ENCODE assay signal across 18 cellular contexts in the genomic region with DNA sequence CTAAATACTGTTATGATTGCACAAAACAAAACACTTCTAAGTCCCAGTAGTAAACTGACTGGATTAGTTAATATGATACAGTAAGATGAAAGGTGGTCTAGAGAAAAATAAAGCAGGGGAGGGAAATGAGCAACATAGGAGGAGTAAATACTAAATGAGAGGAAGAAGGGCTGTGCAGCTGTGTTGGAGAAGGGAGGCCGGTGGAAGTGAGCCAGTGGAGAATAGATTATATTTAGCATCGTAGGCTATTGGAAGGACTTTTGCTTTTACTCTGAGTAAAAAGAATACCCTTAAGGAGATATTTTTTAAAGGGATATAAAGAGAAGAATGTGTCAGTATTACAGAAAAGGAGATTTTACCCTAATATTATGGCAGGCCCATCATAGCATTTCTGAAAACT. TPM values are rescaled to one million over a fixed set of nuclear protein-coding genes. Genes with fewer than 3 reads are reported as not detected.
DNase-seq lines count a peak whose midpoint lies in the region; ATAC-seq lines count a peak whose summit lies in the region.
"Had no signal": no experiment of that assay in that cellular context is flagged by ENCODE, and none has a peak within 500 bp of the region (broad histone marks: within the 10 kb centered on the region; RNA-seq: fewer than 3 reads in every experiment).

No MANE protein-coding gene starts in this region.

- POLR2A ChIA-PET in activated CD4-positive, alpha-beta T cell treated with anti-CD3 and anti-CD28 coated beads for 36 hours (lab: Charles Lee) = no interaction called here
- POLR2A ChIA-PET in activated CD4-positive, alpha-beta T cell treated with anti-CD3 and anti-CD28 coated beads, Interleukin-2, amount 10 ng/mL, durations not matched to agents 7 days and 5 days (lab: Charles Lee) = no interaction called here

- no peaks in the 10 kb centered on the region for H3K27me3 Mint-ChIP-seq in activated CD4-positive, alpha-beta T cell treated with anti-CD3 and anti-CD28 coated beads for 36 hours
- H3K27me3 Mint-ChIP-seq in activated CD4-positive, alpha-beta T cell treated with anti-CD3 and anti-CD28 coated beads, Interleukin-2, amount 10 ng/mL, durations not matched to agents 7 days and 5 days = no peaks in the 10 kb centered on the region
- no peaks in the 10 kb centered on the region for H3K27me3 Mint-ChIP-seq in stimulated activated naive CD8-positive, alpha-beta T cell treated with anti-CD3 and anti-CD28 coated beads, Interleukin-15, Interleukin-2, amounts not matched to agents 100 ng/mL and 50 ng/mL, for 24 hours
- H3K27me3 Mint-ChIP-seq in stimulated activated naive CD8-positive, alpha-beta T cell treated with anti-CD3 and anti-CD28 coated beads, Interleukin-15, amount 100 ng/mL, for 72 hours = no peaks in the 10 kb centered on the region
- H3K27me3 Mint-ChIP-seq: B cell; CD4-positive, CD25-positive, alpha-beta regulatory T cell had no signal

- H3K27ac Mint-ChIP-seq in activated CD4-positive, alpha-beta T cell treated with anti-CD3 and anti-CD28 coated beads for 36 hours = peak overlapping the region; percentile 16
- H3K27ac Mint-ChIP-seq in activated CD4-positive, alpha-beta T cell treated with anti-CD3 and anti-CD28 coated beads, Interleukin-2, amount 10 ng/mL, durations not matched to agents 7 days and 5 days = no peak overlapping the region
- H3K27ac Mint-ChIP-seq in stimulated activated naive CD8-positive, alpha-beta T cell treated with anti-CD3 and anti-CD28 coated beads, Interleukin-15, Interleukin-2, amounts not matched to agents 100 ng/mL and 50 ng/mL, for 24 hours = peak overlapping the region; percentile 42
- no peak overlapping the region for H3K27ac Mint-ChIP-seq in stimulated activated naive CD8-positive, alpha-beta T cell treated with anti-CD3 and anti-CD28 coated beads, Interleukin-15, amount 100 ng/mL, for 72 hours
- H3K27ac Mint-ChIP-seq in stimulated activated effector memory CD8-positive, alpha-beta T cell treated with anti-CD3 and anti-CD28 coated beads, Interleukin-12 subunit alpha, Interleukin-12 subunit beta, amount 100 ng/mL, for 72 hours = peak overlapping the region; percentile 27
- H3K27ac Mint-ChIP-seq: B cell; CD4-positive, CD25-positive, alpha-beta regulatory T cell had no signal

- peaks cover 3% of the 10 kb centered on the region for H3K4me1 Mint-ChIP-seq in activated CD4-positive, alpha-beta T cell treated with anti-CD3 and anti-CD28 coated beads for 36 hours
- H3K4me1 Mint-ChIP-seq in activated CD4-positive, alpha-beta T cell treated with anti-CD3 and anti-CD28 coated beads, Interleukin-2, amount 10 ng/mL, durations not matched to agents 7 days and 5 days = no peaks in the 10 kb centered on the region
- H3K4me1 Mint-ChIP-seq in stimulated activated naive CD8-positive, alpha-beta T cell treated with anti-CD3 and anti-CD28 coated beads, Interleukin-15, Interleukin-2, amounts not matched to agents 100 ng/mL and 50 ng/mL, for 24 hours (ENCODE audit: low read depth) = peaks cover 3% of the 10 kb centered on the region
- H3K4me1 Mint-ChIP-seq in stimulated activated naive CD8-positive, alpha-beta T cell treated with anti-CD3 and anti-CD28 coated beads, Interleukin-15, amount 100 ng/mL, for 72 hours = no peaks in the 10 kb centered on the region
- no peaks in the 10 kb centered on the region for H3K4me1 Mint-ChIP-seq in stimulated activated effector memory CD8-positive, alpha-beta T cell treated with anti-CD3 and anti-CD28 coated beads, Interleukin-12 subunit alpha, Interleukin-12 subunit beta, amount 100 ng/mL, for 72 hours
- H3K4me1 Mint-ChIP-seq: B cell had no signal

- peaks cover 60% of the 10 kb centered on the region for H3K36me3 Mint-ChIP-seq in activated CD4-positive, alpha-beta T cell treated with anti-CD3 and anti-CD28 coated beads for 36 hours (ENCODE audit: low read depth)
- peaks cover 63% of the 10 kb centered on the region for H3K36me3 Mint-ChIP-seq in activated CD4-positive, alpha-beta T cell treated with anti-CD3 and anti-CD28 coated beads, Interleukin-2, amount 10 ng/mL, durations not matched to agents 7 days and 5 days (ENCODE audit: low read depth)
- H3K36me3 Mint-ChIP-seq in stimulated activated naive CD8-positive, alpha-beta T cell treated with anti-CD3 and anti-CD28 coated beads, Interleukin-15, Interleukin-2, amounts not matched to agents 100 ng/mL and 50 ng/mL, for 24 hours (ENCODE audit: low read depth) = peaks cover 58% of the 10 kb centered on the region
- peaks cover 100% of the 10 kb centered on the region for H3K36me3 Mint-ChIP-seq in stimulated activated effector memory CD8-positive, alpha-beta T cell treated with anti-CD3 and anti-CD28 coated beads, Interleukin-12 subunit alpha, Interleukin-12 subunit beta, amount 100 ng/mL, for 72 hours

- H3K9me3 Mint-ChIP-seq in activated CD4-positive, alpha-beta T cell treated with anti-CD3 and anti-CD28 coated beads for 36 hours (ENCODE audit: low read depth) = no peaks in the 10 kb centered on the region
- no peaks in the 10 kb centered on the region for H3K9me3 Mint-ChIP-seq in activated CD4-positive, alpha-beta T cell treated with anti-CD3 and anti-CD28 coated beads, Interleukin-2, amount 10 ng/mL, durations not matched to agents 7 days and 5 days
- H3K9me3 Mint-ChIP-seq in stimulated activated naive CD8-positive, alpha-beta T cell treated with anti-CD3 and anti-CD28 coated beads, Interleukin-15, Interleukin-2, amounts not matched to agents 100 ng/mL and 50 ng/mL, for 24 hours = no peaks in the 10 kb centered on the region
- H3K9me3 Mint-ChIP-seq in stimulated activated naive CD8-positive, alpha-beta T cell treated with anti-CD3 and anti-CD28 coated beads, Interleukin-15, amount 100 ng/mL, for 72 hours = no peaks in the 10 kb centered on the region
- H3K9me3 Mint-ChIP-seq in stimulated activated effector memory CD8-positive, alpha-beta T cell treated with anti-CD3 and anti-CD28 coated beads, Interleukin-12 subunit alpha, Interleukin-12 subunit beta, amount 100 ng/mL, for 72 hours = no peaks in the 10 kb centered on the region
- H3K9me3 Mint-ChIP-seq: CD4-positive, CD25-positive, alpha-beta regulatory T cell had no signal

- CTCF ChIA-PET in activated CD4-positive, alpha-beta T cell treated with anti-CD3 and anti-CD28 coated beads for 36 hours (lab: Charles Lee) = no interaction called here
- CTCF ChIA-PET in activated CD4-positive, alpha-beta T cell treated with anti-CD3 and anti-CD28 coated beads, Interleukin-2, amount 10 ng/mL, durations not matched to agents 7 days and 5 days (lab: Charles Lee) = no interaction called here

- ATAC-seq in activated CD4-positive, alpha-beta T cell treated with anti-CD3 and anti-CD28 coated beads for 36 hours = no peak
- ATAC-seq in stimulated activated naive CD8-positive, alpha-beta T cell treated with anti-CD3 and anti-CD28 coated beads, Interleukin-15, amount 100 ng/mL, for 72 hours = no peak
- ATAC-seq in stimulated activated effector memory CD8-positive, alpha-beta T cell treated with anti-CD3 and anti-CD28 coated beads, Interleukin-12 subunit alpha, Interleukin-12 subunit beta, amount 100 ng/mL, for 72 hours = no peak
- no peak for ATAC-seq in HG02938 (IDR thresholded peaks at IDR 0.05; ENCODE audit: unreplicated experiment)
- no peak for ATAC-seq in HG02588 (IDR thresholded peaks at IDR 0.05; ENCODE audit: unreplicated experiment)

- intact Hi-C loops in activated CD4-positive, alpha-beta T cell treated with anti-CD3 and anti-CD28 coated beads for 36 hours (cut with DNase I, micrococcal nuclease) = loop anchor here in 1 of 2 experiments (1.0 kb wide), 1 partner anchor 10 kb away; no protein-coding TSS in a partner anchor

- H3K4me3 Mint-ChIP-seq in activated CD4-positive, alpha-beta T cell treated with anti-CD3 and anti-CD28 coated beads for 36 hours = no peak overlapping the region
- no peak overlapping the region for H3K4me3 Mint-ChIP-seq in activated CD4-positive, alpha-beta T cell treated with anti-CD3 and anti-CD28 coated beads, Interleukin-2, amount 10 ng/mL, durations not matched to agents 7 days and 5 days
- H3K4me3 Mint-ChIP-seq in stimulated activated naive CD8-positive, alpha-beta T cell treated with anti-CD3 and anti-CD28 coated beads, Interleukin-15, Interleukin-2, amounts not matched to agents 100 ng/mL and 50 ng/mL, for 24 hours = no peak overlapping the region
- no peak overlapping the region for H3K4me3 Mint-ChIP-seq in stimulated activated naive CD8-positive, alpha-beta T cell treated with anti-CD3 and anti-CD28 coated beads, Interleukin-15, amount 100 ng/mL, for 72 hours
- H3K4me3 Mint-ChIP-seq in stimulated activated effector memory CD8-positive, alpha-beta T cell treated with anti-CD3 and anti-CD28 coated beads, Interleukin-12 subunit alpha, Interleukin-12 subunit beta, amount 100 ng/mL, for 72 hours = no peak overlapping the region
- H3K4me3 Mint-ChIP-seq: B cell; CD4-positive, CD25-positive, alpha-beta regulatory T cell had no signal

- DNase-seq in activated CD4-positive, alpha-beta T cell treated with anti-CD3 and anti-CD28 coated beads for 36 hours = no peak
- DNase-seq in activated CD4-positive, alpha-beta T cell treated with anti-CD3 and anti-CD28 coated beads, Interleukin-2, amount 10 ng/mL, durations not matched to agents 7 days and 5 days = no peak
- no peak for DNase-seq in stimulated activated naive CD8-positive, alpha-beta T cell treated with anti-CD3 and anti-CD28 coated beads, Interleukin-15, amount 100 ng/mL, for 72 hours
- no peak for DNase-seq in stimulated activated effector memory CD8-positive, alpha-beta T cell treated with anti-CD3 and anti-CD28 coated beads, Interleukin-12 subunit alpha, Interleukin-12 subunit beta, amount 100 ng/mL, for 72 hours (ENCODE audit: low spot score in 2 of 2)
- no peak for DNase-seq in kidney tubule cell (ENCODE audit: low spot score)
- DNase-seq: CD4-positive, CD25-positive, alpha-beta regulatory T cell; COR-L47; DMS 273 treated with DMSO at 0.1 percent for 48 hours; MV-4-11; NCI-H1417; NCI-H187; NCI-H2107; NCI-H510A; NCI-H748 treated with DMSO at 0.1 percent for 48 hours had no signal

RNA-seq across cellular contexts. Expression of gene WDR75, which starts 12.7 kb away (rescaled TPM):
- total RNA-seq in activated CD4-positive, alpha-beta T cell treated with anti-CD3 and anti-CD28 coated beads for 36 hours = 10 to 100 TPM; 82.1 to 82.3 TPM
- total RNA-seq in activated CD4-positive, alpha-beta T cell treated with anti-CD3 and anti-CD28 coated beads, Interleukin-2, amount 10 ng/mL, durations not matched to agents 7 days and 5 days = 10 to 100 TPM; 47.8 to 49.7 TPM

Comparison
In these comparisons a context has a peak if more than half of its experiments do, and no peak if none do; other contexts are left out.
1. H3K27ac Mint-ChIP-seq: peak in activated CD4-positive, alpha-beta T cell treated with anti-CD3 and anti-CD28 coated beads for 36 hours (single experiment), stimulated activated naive CD8-positive, alpha-beta T cell treated with anti-CD3 and anti-CD28 coated beads, Interleukin-15, Interleukin-2, amounts not matched to agents 100 ng/mL and 50 ng/mL, for 24 hours (single experiment) and stimulated activated effector memory CD8-positive, alpha-beta T cell treated with anti-CD3 and anti-CD28 coated beads, Interleukin-12 subunit alpha, Interleukin-12 subunit beta, amount 100 ng/mL, for 72 hours (single experiment); none in activated CD4-positive, alpha-beta T cell treated with anti-CD3 and anti-CD28 coated beads, Interleukin-2, amount 10 ng/mL, durations not matched to agents 7 days and 5 days (single experiment) and stimulated activated naive CD8-positive, alpha-beta T cell treated with anti-CD3 and anti-CD28 coated beads, Interleukin-15, amount 100 ng/mL, for 72 hours (0 of 2).